ENCODE assay signal across 23 cellular contexts in genomic region chrX:110036162-110037033, GRCh38. TPM values are rescaled to one million over a fixed set of nuclear protein-coding genes. Genes with fewer than 3 reads are reported as not detected.
DNase-seq lines count a peak whose midpoint lies in the region; ATAC-seq and TF ChIP-seq lines count a peak whose summit lies in the region.
"Had no signal": no experiment of that assay in that cellular context is flagged by ENCODE, and none has a peak within 500 bp of the region (broad histone marks: within the 10 kb centered on the region; RNA-seq: fewer than 3 reads in every experiment).

No MANE protein-coding gene starts in this region.

- 29% methylated on average over 3 of the region's 3 CpGs for WGBS in right lobe of liver (ENCODE audit: insufficient coverage, low coverage, low lambda C conversion rate, missing lambda C conversion rate)

- TF ChIP-seq CTCF in right lobe of liver (IDR thresholded peaks at IDR 0.05), result no peak

- no peaks in the 10 kb centered on the region for H3K27me3 Mint-ChIP-seq in activated T-helper 1 cell treated with anti-CD3 and anti-CD28 coated beads, Interleukin-12 subunit alpha, Interleukin-12 subunit beta, Interleukin-2, Interleukin-4 antibody, amounts not matched to agents 30 ng/mL and 10 ng/mL and 1 ng/mL, durations not matched to agents 14 hours and 24 hours and 36 hours (ENCODE audit: insufficient read depth)

- no peaks in the 10 kb centered on the region for H3K4me1 Mint-ChIP-seq in activated T-helper 1 cell treated with anti-CD3 and anti-CD28 coated beads, Interleukin-12 subunit alpha, Interleukin-12 subunit beta, Interleukin-2, Interleukin-4 antibody, amounts not matched to agents 30 ng/mL and 10 ng/mL and 1 ng/mL, durations not matched to agents 14 hours and 24 hours and 36 hours (ENCODE audit: low read depth)

- no peak overlapping the region for H3K4me3 Mint-ChIP-seq in activated T-helper 1 cell treated with anti-CD3 and anti-CD28 coated beads, Interleukin-12 subunit alpha, Interleukin-12 subunit beta, Interleukin-2, Interleukin-4 antibody, amounts not matched to agents 30 ng/mL and 10 ng/mL and 1 ng/mL, durations not matched to agents 14 hours and 24 hours and 36 hours
- H3K4me3 Mint-ChIP-seq: natural killer cell; T-helper 2 cell treated with Interferon-gamma antibody and Interleukin-4, amounts not matched to agents 5 μg/mL and 100 μg/mL, for 36 hours had no signal

- intact Hi-C loops in activated T-helper 1 cell treated with anti-CD3 and anti-CD28 coated beads, Interleukin-12 subunit alpha, Interleukin-12 subunit beta, Interleukin-2, Interleukin-4 antibody, amounts not matched to agents 30 ng/mL and 10 ng/mL and 1 ng/mL, durations not matched to agents 14 hours and 24 hours and 36 hours (cut with micrococcal nuclease), result no loop called here
- intact Hi-C loops in right lobe of liver (cut with DNase I), result no loop called here

- H3K4me1 ChIP-seq in right lobe of liver, result no peaks in the 10 kb centered on the region
- H3K4me1 ChIP-seq: SJSA1, testis had no signal

- H3K9me3 Mint-ChIP-seq in activated T-helper 1 cell treated with anti-CD3 and anti-CD28 coated beads, Interleukin-12 subunit alpha, Interleukin-12 subunit beta, Interleukin-2, Interleukin-4 antibody, amounts not matched to agents 30 ng/mL and 10 ng/mL and 1 ng/mL, durations not matched to agents 14 hours and 24 hours and 36 hours, result no peaks in the 10 kb centered on the region
- H3K9me3 Mint-ChIP-seq: natural killer cell; T-helper 2 cell treated with Interferon-gamma antibody and Interleukin-4, amounts not matched to agents 5 μg/mL and 100 μg/mL, for 36 hours had no signal

- H3K27ac Mint-ChIP-seq in activated T-helper 1 cell treated with anti-CD3 and anti-CD28 coated beads, Interleukin-12 subunit alpha, Interleukin-12 subunit beta, Interleukin-2, Interleukin-4 antibody, amounts not matched to agents 30 ng/mL and 10 ng/mL and 1 ng/mL, durations not matched to agents 14 hours and 24 hours and 36 hours, result peak overlapping the region; percentile 4
- H3K27ac Mint-ChIP-seq: natural killer cell; T-helper 2 cell treated with Interferon-gamma antibody and Interleukin-4, amounts not matched to agents 5 μg/mL and 100 μg/mL, for 36 hours had no signal

- H3K4me3 ChIP-seq in right lobe of liver, result no peak overlapping the region
- H3K4me3 ChIP-seq: coronary artery, esophagus muscularis mucosa, SJSA1, skin epidermis, testis had no signal

- no peak for TF ChIP-seq POLR2A in right lobe of liver (IDR thresholded peaks at IDR 0.05)

- H3K36me3 ChIP-seq in right lobe of liver, result no peaks in the 10 kb centered on the region
- H3K36me3 ChIP-seq: brain microvascular endothelial cell, esophagus muscularis mucosa, SJSA1 had no signal

- H3K36me3 Mint-ChIP-seq in activated T-helper 1 cell treated with anti-CD3 and anti-CD28 coated beads, Interleukin-12 subunit alpha, Interleukin-12 subunit beta, Interleukin-2, Interleukin-4 antibody, amounts not matched to agents 30 ng/mL and 10 ng/mL and 1 ng/mL, durations not matched to agents 14 hours and 24 hours and 36 hours (ENCODE audit: low read depth), result peaks cover 4% of the 10 kb centered on the region
- H3K36me3 Mint-ChIP-seq: natural killer cell had no signal

- no peaks in the 10 kb centered on the region for H3K9me3 ChIP-seq in right lobe of liver
- H3K9me3 ChIP-seq: esophagus muscularis mucosa, SJSA1, testis had no signal

- H3K27ac ChIP-seq in right lobe of liver, result no peak overlapping the region
- H3K27ac ChIP-seq: brain microvascular endothelial cell, coronary artery, esophagus muscularis mucosa, SJSA1, skin epidermis, testis had no signal

- DNase-seq in HuH-7 (ENCODE audit: low spot score), result peak; percentile 36
- no peak for DNase-seq in activated T-helper 1 cell treated with anti-CD3 and anti-CD28 coated beads, Interleukin-12 subunit alpha, Interleukin-12 subunit beta, Interleukin-2, Interleukin-4 antibody, amounts not matched to agents 30 ng/mL and 10 ng/mL and 1 ng/mL, durations not matched to agents 14 hours and 24 hours and 36 hours (ENCODE audit: low spot score)
- DNase-seq in right lobe of liver, result no peak
- no peak for DNase-seq in hypothalamus (lab: John Stamatoyannopoulos, UW)
- DNase-seq in stimulated activated CD4-positive, alpha-beta T cell treated with anti-CD3 and anti-CD28 coated beads, Interleukin-2, amount 100 ng/mL, for 48 hours, result no peak
- DNase-seq: activated CD4-positive, alpha-beta T cell treated with anti-CD3 and anti-CD28 coated beads for 4 hours; activated naive CD4-positive, alpha-beta T cell treated with Interleukin-2 at 50 U/mL for 16 hours; brain microvascular endothelial cell; natural killer cell; NCI-H187 treated with DMSO at 0.1 percent for 48 hours; NCI-H510A; posterior cingulate gyrus; stimulated activated CD4-positive, alpha-beta T cell treated with anti-CD3 and anti-CD28 coated beads, Interleukin-4, amount 100 ng/mL, for 4 hours; stimulated activated CD8-positive, alpha-beta memory T cell treated with anti-CD3 and anti-CD28 coated beads, Interleukin-4, amount 100 ng/mL, for 48 hours; testis had no signal

- ATAC-seq in GM18868 (IDR thresholded peaks at IDR 0.05; ENCODE audit: unreplicated experiment), result peak; percentile 67
- peak; percentile 82 to 95 (median 90) for ATAC-seq in right lobe of liver
- ATAC-seq in activated CD4-positive, CD25-positive, alpha-beta regulatory T cell treated with anti-CD3 and anti-CD28 coated beads, Interleukin-2, amount 50 U/mL, for 24 hours, result no peak
- no peak for ATAC-seq in HG02884 (IDR thresholded peaks at IDR 0.05; ENCODE audit: unreplicated experiment)

- peaks cover 0 to 2% of the 10 kb centered on the region in 2 donors for H3K27me3 ChIP-seq in right lobe of liver
- H3K27me3 ChIP-seq: brain microvascular endothelial cell, esophagus muscularis mucosa, SJSA1, testis had no signal

RNA-seq across cellular contexts. Expression of gene TMEM164, which starts 33.5 kb away (rescaled TPM):
- 17.9 and 19.1 TPM in 2 replicates for total RNA-seq in activated T-helper 1 cell treated with anti-CD3 and anti-CD28 coated beads, Interleukin-12 subunit alpha, Interleukin-12 subunit beta, Interleukin-2, Interleukin-4 antibody, amounts not matched to agents 30 ng/mL and 10 ng/mL and 1 ng/mL, durations not matched to agents 14 hours and 24 hours and 36 hours
- total RNA-seq in right lobe of liver, result 1 to 10 TPM; 1.3 to 7.9 (median 2.8) TPM

Comparison
In these comparisons a context has a peak if more than half of its experiments do, and no peak if none do; other contexts are left out.
1. ATAC-seq: peak in GM18868 (single experiment) and right lobe of liver (4 of 4); none in activated CD4-positive, CD25-positive, alpha-beta regulatory T cell treated with anti-CD3 and anti-CD28 coated beads, Interleukin-2, amount 50 U/mL, for 24 hours (0 of 2) and HG02884 (single experiment).